ENCODE assay signal across 16 cellular contexts in genomic region chr10:76329891-76330575, GRCh38.
A peak's percentile ranks its signal among the peaks of the same experiment; 100 is the strongest.
DNase-seq lines count a peak whose midpoint lies in the region; TF ChIP-seq lines count a peak whose summit lies in the region.
"Had no signal": no experiment of that assay in that cellular context is flagged by ENCODE, and none has a peak within 500 bp of the region (broad histone marks: within the 10 kb centered on the region; RNA-seq: fewer than 3 reads in every experiment).

No MANE protein-coding gene starts in this region.

- WGBS in smooth muscle cell (ENCODE audit: low lambda C conversion rate) = 53% methylated on average over 5 of the region's 5 CpGs
- WGBS in adrenal gland, 4 donors = 88 to 94% (median 89%) methylated on average over 5 of the region's 5 CpGs

- H3K79me2 ChIP-seq in smooth muscle cell (ENCODE audit: low read depth) = no peaks in the 10 kb centered on the region

- no peaks in the 10 kb centered on the region for H3K27me3 ChIP-seq in smooth muscle cell (ENCODE audit: low read depth)
- no peaks in the 10 kb centered on the region for H3K27me3 ChIP-seq in adrenal gland
- H3K27me3 ChIP-seq: right atrium auricular region had no signal

- H3K9ac ChIP-seq in smooth muscle cell (ENCODE audit: low read depth) = peak overlapping the region; percentile 6

- H3K4me3 ChIP-seq in fibroblast of pulmonary artery (replicated peaks; ENCODE audit: low read depth, low read length) = no peak overlapping the region
- H3K4me3 ChIP-seq in smooth muscle cell = no peak overlapping the region
- no peak overlapping the region for H3K4me3 ChIP-seq in adrenal gland
- H3K4me3 ChIP-seq: coronary artery, right atrium auricular region had no signal

- no peaks in the 10 kb centered on the region for H4K20me1 ChIP-seq in smooth muscle cell (ENCODE audit: low read depth)

- POLR2A ChIA-PET in RWPE1 (lab: Yijun Ruan, JAX; ENCODE audit: low non-redundant PET) = no interaction called here

- no peak overlapping the region for H2AFZ ChIP-seq in smooth muscle cell (ENCODE audit: low read depth)

- DNase-seq in GM03348 (ENCODE audit: low spot score) (peak; percentile 42), RWPE1 (ENCODE audit: low spot score) (peak; percentile 68), fibroblast of pulmonary artery (ENCODE audit: low read depth) (peak; percentile 37), smooth muscle cell (lab: John Stamatoyannopoulos, UW; ENCODE audit: unreplicated experiment) (no peak), adrenal gland (no peak), NOMO-1 treated with DMSO at 0.1 percent for 48 hours (lab: John Stamatoyannopoulos, UW; ENCODE audit: unreplicated experiment) (no peak)
- no peak for DNase-seq in stimulated activated CD4-positive, alpha-beta T cell treated with anti-CD3 and anti-CD28 coated beads, Interleukin-2, amount 100 ng/mL, for 48 hours
- DNase-seq: activated CD4-positive, CD25-positive, alpha-beta regulatory T cell treated with anti-CD3 and anti-CD28 coated beads, Interleukin-2, amount 50 U/mL, for 72 hours; activated naive CD8-positive, alpha-beta T cell treated with anti-CD3 and anti-CD28 coated beads, Interleukin-2, amount 10 ng/mL, durations not matched to agents 7 days and 5 days; CD4-positive, alpha-beta memory T cell; H9; MM.1S; stimulated activated naive CD4-positive, alpha-beta T cell; T-helper 1 cell had no signal

- H3K4me1 ChIP-seq in smooth muscle cell (ENCODE audit: low read depth) (no peaks in the 10 kb centered on the region), adrenal gland (replicated peaks in 1 of 2) (peaks cover 0 to 3% of the 10 kb centered on the region in 2 donors)

- TF ChIP-seq CTCF in RWPE1 (conservative IDR thresholded peaks at IDR 0.05; ENCODE audit: low read depth) = no peak
- no peak for TF ChIP-seq CTCF in fibroblast of pulmonary artery (IDR thresholded peaks at IDR 0.05; ENCODE audit: low read length, missing control alignments)
- TF ChIP-seq CTCF in smooth muscle cell (IDR thresholded peaks at IDR 0.05; ENCODE audit: borderline replicate concordance, insufficient read depth, poor library complexity, severe bottlenecking) = no peak
- no peak for TF ChIP-seq CTCF in adrenal gland (IDR thresholded peaks at IDR 0.05)

- no peaks in the 10 kb centered on the region for H3F3A ChIP-seq in smooth muscle cell (ENCODE audit: low read depth)

- no peak overlapping the region for H3K27ac ChIP-seq in RWPE1
- H3K27ac ChIP-seq in smooth muscle cell (ENCODE audit: low read depth) = peak overlapping the region; percentile 80
- H3K27ac ChIP-seq in adrenal gland = no peak overlapping the region
- H3K27ac ChIP-seq: coronary artery, right atrium auricular region had no signal

- CTCF ChIA-PET in RWPE1 (lab: Yijun Ruan, JAX) = interaction anchor here (0.6 kb wide), 1 partner anchor 28 kb away, joined by 3 read pairs; no protein-coding TSS in a partner anchor

- H3K9me3 ChIP-seq in smooth muscle cell (replicated peaks; ENCODE audit: low read depth) (no peaks in the 10 kb centered on the region), adrenal gland (replicated peaks in 1 of 3) (no peaks in the 10 kb centered on the region)
- H3K9me3 ChIP-seq: right atrium auricular region had no signal

- intact Hi-C loops in adrenal gland (cut with DNase I) = no loop called here

- H3K36me3 ChIP-seq in smooth muscle cell (ENCODE audit: low read depth) (no peaks in the 10 kb centered on the region), adrenal gland (replicated peaks in 1 of 2) (no peaks in the 10 kb centered on the region)
- H3K36me3 ChIP-seq: right atrium auricular region had no signal

- peak overlapping the region; percentile 35 for H3K4me2 ChIP-seq in smooth muscle cell

- no peak for TF ChIP-seq POLR2A in adrenal gland (IDR thresholded peaks at IDR 0.05)

Comparison
In these comparisons a context has a peak if more than half of its experiments do, and no peak if none do; other contexts are left out.
1. DNase-seq: peak in GM03348 (single experiment), RWPE1 (single experiment) and fibroblast of pulmonary artery (single experiment); none in smooth muscle cell (single experiment), adrenal gland (0 of 7), NOMO-1 treated with DMSO at 0.1 percent for 48 hours (single experiment) and stimulated activated CD4-positive, alpha-beta T cell treated with anti-CD3 and anti-CD28 coated beads, Interleukin-2, amount 100 ng/mL, for 48 hours (0 of 2).